ENCODE assay signal across 15 cellular contexts in the genomic region with DNA sequence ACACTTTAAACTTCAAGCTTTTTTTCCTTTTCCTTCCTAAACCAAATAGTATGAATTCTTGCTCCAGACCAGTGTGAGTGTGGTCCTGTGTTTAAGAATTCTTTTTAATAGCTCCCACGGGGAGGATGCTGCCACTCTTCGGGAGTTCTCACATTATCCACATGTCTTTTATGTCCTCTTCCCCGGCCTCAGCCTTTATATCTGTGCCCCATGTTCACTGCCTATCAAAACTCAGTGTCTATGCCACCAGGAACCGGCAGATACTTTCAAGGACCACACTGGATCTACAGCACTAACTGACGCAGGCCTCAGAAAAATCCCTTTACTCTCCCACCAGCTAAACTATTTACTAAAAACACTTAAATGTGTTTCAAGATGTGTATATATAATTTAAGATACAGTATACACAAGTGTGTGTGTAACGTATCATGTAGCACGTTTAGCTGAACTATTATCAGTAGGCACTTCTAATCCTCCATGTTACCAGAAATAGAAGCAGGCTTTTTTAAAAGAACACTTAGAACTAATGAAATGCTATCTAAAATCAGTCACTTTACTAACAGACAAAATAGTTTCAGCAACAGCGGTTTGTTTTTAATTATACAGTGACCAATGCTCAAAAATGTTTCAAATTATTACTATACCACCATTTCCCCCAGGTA.
DNase-seq lines count a peak whose midpoint lies in the region; ATAC-seq and TF ChIP-seq lines count a peak whose summit lies in the region.
"Had no signal": no experiment of that assay in that cellular context is flagged by ENCODE, and none has a peak within 500 bp of the region (broad histone marks: within the 10 kb centered on the region; RNA-seq: fewer than 3 reads in every experiment).

No MANE protein-coding gene starts in this region.

- H3K36me3 ChIP-seq in cardiac muscle cell (no peaks in the 10 kb centered on the region), tibial artery (peaks cover 4 to 6% (median 4%) of the 10 kb centered on the region in 3 donors), ascending aorta (peaks cover 0 to 5% of the 10 kb centered on the region in 2 donors)

- peaks cover 47% of the 10 kb centered on the region for H3K4me1 ChIP-seq in cardiac muscle cell (ENCODE audit: low read depth)
- H3K4me1 ChIP-seq in tibial artery = peaks cover 0 to 87% (median 19%) of the 10 kb centered on the region in 4 donors
- H3K4me1 ChIP-seq in ascending aorta = peaks cover 0 to 19% of the 10 kb centered on the region in 2 donors

- H3K36me3 Mint-ChIP-seq in nephron (ENCODE audit: low read depth) = peaks cover 24% of the 10 kb centered on the region
- H3K36me3 Mint-ChIP-seq in activated T-helper 2 cell treated with anti-CD3 and anti-CD28 coated beads, Interferon-gamma antibody, Interleukin-2, Interleukin-4, amounts not matched to agents 10 μg/mL and 5 μg/mL and 100 μg/mL, durations not matched to agents 14 hours and 24 hours and 36 hours (ENCODE audit: low read depth) = peaks cover 47% of the 10 kb centered on the region

- H3K27me3 Mint-ChIP-seq in nephron (ENCODE audit: low read depth) = no peaks in the 10 kb centered on the region
- no peaks in the 10 kb centered on the region for H3K27me3 Mint-ChIP-seq in activated T-helper 2 cell treated with anti-CD3 and anti-CD28 coated beads, Interferon-gamma antibody, Interleukin-2, Interleukin-4, amounts not matched to agents 10 μg/mL and 5 μg/mL and 100 μg/mL, durations not matched to agents 14 hours and 24 hours and 36 hours (ENCODE audit: low read depth)
- H3K27me3 Mint-ChIP-seq: CD4-positive, CD25-positive, alpha-beta regulatory T cell had no signal

- intact Hi-C loops in tibial artery (cut with DNase I; ENCODE audit: low total_unique reads) (loop anchor here (10.0 kb wide), 1 partner anchor 88 kb away; a partner anchor contains a TSS), ascending aorta (cut with DNase I) (no loop called here)
- intact Hi-C loops in activated T-helper 2 cell treated with anti-CD3 and anti-CD28 coated beads, Interferon-gamma antibody, Interleukin-2, Interleukin-4, amounts not matched to agents 10 μg/mL and 5 μg/mL and 100 μg/mL, durations not matched to agents 14 hours and 24 hours and 36 hours (cut with micrococcal nuclease) = no loop called here

- DNase-seq in cardiac muscle cell (ENCODE audit: low read depth in 1 of 2, low spot score in 1 of 2) (no peak), tibial artery (no peak), ascending aorta (ENCODE audit: low spot score in 2 of 2) (no peak)
- no peak for DNase-seq in activated T-helper 2 cell treated with anti-CD3 and anti-CD28 coated beads, Interferon-gamma antibody, Interleukin-2, Interleukin-4, amounts not matched to agents 10 μg/mL and 5 μg/mL and 100 μg/mL, durations not matched to agents 14 hours and 24 hours and 36 hours (ENCODE audit: low spot score)
- DNase-seq: Calu3; CD4-positive, CD25-positive, alpha-beta regulatory T cell; GDM1; NCI-H1417 treated with DMSO at 0.1 percent for 48 hours; NCI-H2081 treated with DMSO at 0.1 percent for 48 hours; NCI-H2227 treated with DMSO at 0.1 percent for 48 hours; PC-3 had no signal

- peak overlapping the region; percentile 38 to 71 (median 53) for H3K27ac Mint-ChIP-seq in nephron
- H3K27ac Mint-ChIP-seq in activated T-helper 2 cell treated with anti-CD3 and anti-CD28 coated beads, Interferon-gamma antibody, Interleukin-2, Interleukin-4, amounts not matched to agents 10 μg/mL and 5 μg/mL and 100 μg/mL, durations not matched to agents 14 hours and 24 hours and 36 hours = no peak overlapping the region
- H3K27ac Mint-ChIP-seq: CD4-positive, CD25-positive, alpha-beta regulatory T cell had no signal

- H3K9me3 ChIP-seq in cardiac muscle cell (ENCODE audit: low read depth) (no peaks in the 10 kb centered on the region), tibial artery (no peaks in the 10 kb centered on the region), ascending aorta (no peaks in the 10 kb centered on the region)

- H3K4me3 ChIP-seq in cardiac muscle cell (no peak overlapping the region), tibial artery (no peak overlapping the region), ascending aorta (no peak overlapping the region)

- ATAC-seq in HG03439 (IDR thresholded peaks at IDR 0.05; ENCODE audit: unreplicated experiment) = no peak
- ATAC-seq: HCT116, PC-3 had no signal

- H3K4me3 Mint-ChIP-seq in nephron = no peak overlapping the region
- no peak overlapping the region for H3K4me3 Mint-ChIP-seq in activated T-helper 2 cell treated with anti-CD3 and anti-CD28 coated beads, Interferon-gamma antibody, Interleukin-2, Interleukin-4, amounts not matched to agents 10 μg/mL and 5 μg/mL and 100 μg/mL, durations not matched to agents 14 hours and 24 hours and 36 hours (ENCODE audit: low read depth)
- H3K4me3 Mint-ChIP-seq: CD4-positive, CD25-positive, alpha-beta regulatory T cell had no signal

- H3K9me3 Mint-ChIP-seq in nephron = no peaks in the 10 kb centered on the region
- H3K9me3 Mint-ChIP-seq in activated T-helper 2 cell treated with anti-CD3 and anti-CD28 coated beads, Interferon-gamma antibody, Interleukin-2, Interleukin-4, amounts not matched to agents 10 μg/mL and 5 μg/mL and 100 μg/mL, durations not matched to agents 14 hours and 24 hours and 36 hours = no peaks in the 10 kb centered on the region
- H3K9me3 Mint-ChIP-seq: CD4-positive, CD25-positive, alpha-beta regulatory T cell had no signal

- no peaks in the 10 kb centered on the region for H3K27me3 ChIP-seq in cardiac muscle cell
- H3K27me3 ChIP-seq in tibial artery = no peaks in the 10 kb centered on the region
- H3K27me3 ChIP-seq in ascending aorta = no peaks in the 10 kb centered on the region

- H3K4me1 Mint-ChIP-seq in nephron = peaks cover 51% of the 10 kb centered on the region
- H3K4me1 Mint-ChIP-seq in activated T-helper 2 cell treated with anti-CD3 and anti-CD28 coated beads, Interferon-gamma antibody, Interleukin-2, Interleukin-4, amounts not matched to agents 10 μg/mL and 5 μg/mL and 100 μg/mL, durations not matched to agents 14 hours and 24 hours and 36 hours (ENCODE audit: low read depth) = peaks cover 16% of the 10 kb centered on the region

- no peak for TF ChIP-seq CTCF in VCaP (conservative IDR thresholded peaks at IDR 0.05)
- no peak for TF ChIP-seq CTCF in cardiac muscle cell (IDR thresholded peaks at IDR 0.05; ENCODE audit: low read depth, low read length)
- TF ChIP-seq CTCF in nephron (IDR thresholded peaks at IDR 0.05; ENCODE audit: unreplicated experiment in 3 of 3) = no peak
- TF ChIP-seq CTCF in tibial artery (IDR thresholded peaks at IDR 0.05) = no peak
- TF ChIP-seq CTCF in ascending aorta (IDR thresholded peaks at IDR 0.05) = no peak

- H3K27ac ChIP-seq in VCaP (peak overlapping the region; percentile 0; the same call in 1 of the 2 replicates), cardiac muscle cell (peak overlapping the region; percentile 88), tibial artery (peak overlapping the region; percentile 47 to 62), ascending aorta (peak overlapping the region in 1 of 2 donors; percentile 10)
